15 cellular contexts compared by ENCODE assay signal in genomic region chr4:130747842-130748241, GRCh38.
DNase-seq lines count a peak whose midpoint lies in the region; ATAC-seq and TF ChIP-seq lines count a peak whose summit lies in the region.
"Had no signal": no experiment of that assay in that cellular context is flagged by ENCODE, and none has a peak within 500 bp of the region (broad histone marks: within the 10 kb centered on the region; RNA-seq: fewer than 3 reads in every experiment).

No MANE protein-coding gene starts in this region.

- no peak overlapping the region for H3K4me3 ChIP-seq in gastrocnemius medialis
- H3K4me3 ChIP-seq: stomach had no signal

- H3K27me3 ChIP-seq in H9 (ENCODE audit: insufficient read depth, low read length) (no peaks in the 10 kb centered on the region), foreskin keratinocyte (no peaks in the 10 kb centered on the region), gastrocnemius medialis (no peaks in the 10 kb centered on the region)
- H3K27me3 ChIP-seq: brain microvascular endothelial cell, stomach had no signal

- H3K23me2 ChIP-seq in H9 (ENCODE audit: insufficient read length, low read depth, low read length, poor library complexity, severe bottlenecking), result no peaks in the 10 kb centered on the region

- H2BK5ac ChIP-seq in H9 (ENCODE audit: insufficient read length, low read length), result no peak overlapping the region

- H3K18ac ChIP-seq in H9 (ENCODE audit: insufficient read length, low read depth, low read length), result no peak overlapping the region

- no peak overlapping the region for H3K4me2 ChIP-seq in H9 (ENCODE audit: insufficient read depth, insufficient read length, low read length)

- WGBS in H9 (ENCODE audit: extremely low coverage, insufficient read length, low lambda C conversion rate), result no CpG with 5 or more reads among the region's 1 CpG

- H3K9ac ChIP-seq in H9 (ENCODE audit: extremely low read depth, insufficient read length, low read length), result no peak overlapping the region

- H2AK5ac ChIP-seq in H9 (ENCODE audit: insufficient read length, low read length), result no peak overlapping the region

- H3K27ac ChIP-seq in H9 (ENCODE audit: insufficient read length, low read depth, low read length) (no peak overlapping the region), foreskin keratinocyte (no peak overlapping the region), caudate nucleus (ENCODE audit: low read depth, low read length) (no peak overlapping the region), gastrocnemius medialis (no peak overlapping the region)
- H3K27ac ChIP-seq: brain microvascular endothelial cell, stomach had no signal

- H3K4me1 Mint-ChIP-seq in H9, result peaks cover 8 to 13% of the 10 kb centered on the region in 2 experiments

- H3K23ac ChIP-seq in H9 (ENCODE audit: insufficient read length, low read depth, low read length), result no peak overlapping the region

- H4K91ac ChIP-seq in H9 (ENCODE audit: insufficient read length, low read depth, low read length), result no peak overlapping the region

- H2AFZ ChIP-seq in H9 (ENCODE audit: low read length), result no peak overlapping the region

- H3K56ac ChIP-seq in H9 (ENCODE audit: insufficient read length, low read depth, low read length), result no peak overlapping the region

- no peaks in the 10 kb centered on the region for H3K79me2 ChIP-seq in H9 (ENCODE audit: insufficient read depth, low read length)

- no peak overlapping the region for H4K8ac ChIP-seq in H9 (replicated peaks; ENCODE audit: insufficient read length, low read depth, low read length)

- peaks cover 0 to 7% of the 10 kb centered on the region in 2 experiments; a peak in 2 of 5 replicates for H3K9me3 Mint-ChIP-seq in H9

- H2BK12ac ChIP-seq in H9 (ENCODE audit: insufficient read length, low read depth, low read length), result no peak overlapping the region

- peaks cover 0 to 5% (median 3%) of the 10 kb centered on the region in 3 experiments; a peak in 5 of 7 replicates for H3K36me3 Mint-ChIP-seq in H9 (ENCODE audit: insufficient read depth in 1 of 3, low read depth in 3 of 3)
- H3K36me3 Mint-ChIP-seq: mesothelial cell of epicardium had no signal

- no peak overlapping the region for H4K5ac ChIP-seq in H9 (ENCODE audit: insufficient read length, low read depth, low read length)

- no peak overlapping the region for H3K4me3 Mint-ChIP-seq in H9
- H3K4me3 Mint-ChIP-seq: activated CD8-positive, alpha-beta T cell treated with anti-CD3 and anti-CD28 coated beads, Interleukin-2, amount 10 ng/mL, durations not matched to agents 7 days and 5 days; mesothelial cell of epicardium had no signal

- TF ChIP-seq POLR2A in gastrocnemius medialis (IDR thresholded peaks at IDR 0.05), result no peak

- H3K14ac ChIP-seq in H9 (ENCODE audit: insufficient read depth, low read length), result no peak overlapping the region

- no peak overlapping the region for H2BK120ac ChIP-seq in H9 (ENCODE audit: low read depth, low read length, poor library complexity, severe bottlenecking)

- H3K79me1 ChIP-seq in H9 (ENCODE audit: insufficient read depth, low read depth, low read length, poor library complexity, severe bottlenecking), result no peaks in the 10 kb centered on the region

- in situ Hi-C loops in gastrocnemius medialis (cut with MboI; ENCODE audit: low sequenced_read_pairs in 4 of 4), result no loop called here

- intact Hi-C loops in gastrocnemius medialis (cut with DNase I; ENCODE audit: low total_unique reads), result no loop called here

- H3K9me3 ChIP-seq in H9 (ENCODE audit: control insufficient read depth, low read depth, low read length) (no peaks in the 10 kb centered on the region), gastrocnemius medialis (no peaks in the 10 kb centered on the region)
- H3K9me3 ChIP-seq: stomach had no signal

- H3K27ac Mint-ChIP-seq in H9, result peak overlapping the region in 2 of 3 experiments; percentile 57 to 76; a peak in 3 of 7 replicates
- H3K27ac Mint-ChIP-seq: activated CD8-positive, alpha-beta T cell treated with anti-CD3 and anti-CD28 coated beads, Interleukin-2, amount 10 ng/mL, durations not matched to agents 7 days and 5 days; mesothelial cell of epicardium had no signal

- no peaks in the 10 kb centered on the region for H4K20me1 ChIP-seq in H9 (ENCODE audit: control insufficient read depth, insufficient read depth, insufficient read length)

- TF ChIP-seq CTCF in H9 (conservative IDR thresholded peaks at IDR 0.05) (peak; percentile 66), foreskin keratinocyte (conservative IDR thresholded peaks at IDR 0.05) (peak; percentile 57), omental fat pad (IDR thresholded peaks at IDR 0.05) (no peak), gastrocnemius medialis (IDR thresholded peaks at IDR 0.05 in 4 of 5, conservative IDR thresholded peaks at IDR 0.05 in 1 of 5) (no peak)

- H3K4me1 ChIP-seq in H9 (ENCODE audit: insufficient read depth, low read length), result no peaks in the 10 kb centered on the region
- no peaks in the 10 kb centered on the region for H3K4me1 ChIP-seq in foreskin keratinocyte
- H3K4me1 ChIP-seq in gastrocnemius medialis, result no peaks in the 10 kb centered on the region
- H3K4me1 ChIP-seq: stomach had no signal

- peak; percentile 30 for DNase-seq in COLO829 (ENCODE audit: low spot score)
- DNase-seq in H9, result no peak
- DNase-seq in RKO (ENCODE audit: low spot score), result peak; percentile 73
- peak in 1 of 2 donors; percentile 15 for DNase-seq in foreskin keratinocyte
- DNase-seq in caudate nucleus (lab: John Stamatoyannopoulos, UW), result no peak
- no peak for DNase-seq in omental fat pad (ENCODE audit: low spot score)
- no peak for DNase-seq in gastrocnemius medialis
- DNase-seq: activated CD8-positive, alpha-beta T cell treated with anti-CD3 and anti-CD28 coated beads, Interleukin-2, amount 10 ng/mL, durations not matched to agents 7 days and 5 days; brain microvascular endothelial cell; GDM1; stimulated activated CD4-positive, alpha-beta T cell treated with anti-CD3 and anti-CD28 coated beads, Interleukin-12 subunit alpha, Interleukin-12 subunit beta, amount 100 ng/mL, for 4 hours; stomach had no signal

- no peak overlapping the region for H3K4ac ChIP-seq in H9 (ENCODE audit: low read depth, low read length)

- H3K36me3 ChIP-seq in gastrocnemius medialis, result no peaks in the 10 kb centered on the region
- H3K36me3 ChIP-seq: brain microvascular endothelial cell, stomach had no signal

- H2BK20ac ChIP-seq in H9 (ENCODE audit: low read depth, low read length, poor library complexity, severe bottlenecking), result no peak overlapping the region

- ATAC-seq in foreskin keratinocyte (no peak), HG03045 (IDR thresholded peaks at IDR 0.05; ENCODE audit: unreplicated experiment) (no peak), omental fat pad (ENCODE audit: low FRiP score) (no peak), gastrocnemius medialis (no peak)
- ATAC-seq: activated CD8-positive, alpha-beta T cell treated with anti-CD3 and anti-CD28 coated beads, Interleukin-2, amount 10 ng/mL, durations not matched to agents 7 days and 5 days; Right ventricle myocardium inferior had no signal

- H3T11ph ChIP-seq in H9 (ENCODE audit: low read length), result no peak overlapping the region

- H2BK15ac ChIP-seq in H9 (ENCODE audit: low read depth, low read length), result no peak overlapping the region

- no peaks in the 10 kb centered on the region for H3K27me3 Mint-ChIP-seq in H9 (ENCODE audit: low read depth)

Comparison
In these comparisons a context has a peak if more than half of its experiments do, and no peak if none do; other contexts are left out.
1. DNase-seq: peak in COLO829 (single experiment) and RKO (single experiment); none in H9 (single experiment), caudate nucleus (0 of 61), omental fat pad (single experiment) and gastrocnemius medialis (0 of 2).
2. CTCF ChIP-seq: peak in H9 (single experiment) and foreskin keratinocyte (single experiment); none in omental fat pad (0 of 3) and gastrocnemius medialis (0 of 5).